ENCODE assay signal across 17 cellular contexts in genomic region chr3:79015854-79016253, GRCh38.
DNase-seq lines count a peak whose midpoint lies in the region; ATAC-seq and TF ChIP-seq lines count a peak whose summit lies in the region.
"Had no signal": no experiment of that assay in that cellular context is flagged by ENCODE, and none has a peak within 500 bp of the region (broad histone marks: within the 10 kb centered on the region; RNA-seq: fewer than 3 reads in every experiment).

No MANE protein-coding gene starts in this region.

- H3K4me1 ChIP-seq in A673 (ENCODE audit: insufficient read depth, low read length, poor library complexity, severe bottlenecking) (peaks cover 56% of the 10 kb centered on the region), SJCRH30 (no peaks in the 10 kb centered on the region; the same call in none of the 2 replicates)
- H3K4me1 ChIP-seq: pancreas had no signal

- CTCF ChIA-PET in A673 (lab: Charles Lee): no interaction called here

- H3K27me3 ChIP-seq in A673 (replicated peaks; ENCODE audit: insufficient read depth, low read depth, low read length, poor library complexity) (no peaks in the 10 kb centered on the region), SJCRH30 (no peaks in the 10 kb centered on the region), kidney epithelial cell (ENCODE audit: control insufficient read depth, insufficient read depth, low read length) (no peaks in the 10 kb centered on the region)

- H3K27ac ChIP-seq in A673 (ENCODE audit: low read depth, low read length, poor library complexity, severe bottlenecking) (no peak overlapping the region), SJCRH30 (no peak overlapping the region)
- H3K27ac ChIP-seq: pancreas had no signal

- no peak for TF ChIP-seq CTCF in A673 (conservative IDR thresholded peaks at IDR 0.05; ENCODE audit: low read depth, low read length)
- TF ChIP-seq CTCF in kidney epithelial cell (IDR thresholded peaks at IDR 0.05; ENCODE audit: insufficient read depth, low read length, poor library complexity, severe bottlenecking): no peak

- POLR2A ChIA-PET in A673 (lab: Charles Lee; ENCODE audit: low non-redundant PET): no interaction called here

- no peak for ATAC-seq in HG03108 (IDR thresholded peaks at IDR 0.05; ENCODE audit: unreplicated experiment)
- ATAC-seq in GM18868 (IDR thresholded peaks at IDR 0.05; ENCODE audit: unreplicated experiment): no peak
- ATAC-seq: gastrocnemius medialis, pancreas had no signal

- no peaks in the 10 kb centered on the region for H3K9me3 ChIP-seq in A673 (ENCODE audit: low read depth, low read length, poor library complexity, severe bottlenecking)
- H3K9me3 ChIP-seq in SJCRH30 (replicated peaks): no peaks in the 10 kb centered on the region
- H3K9me3 ChIP-seq: gastrocnemius medialis, pancreas had no signal

- DNase-seq in A673 (ENCODE audit: low spot score): no peak
- DNase-seq in G401 (ENCODE audit: low spot score): peak; percentile 39
- DNase-seq in SJCRH30: no peak
- DNase-seq in kidney epithelial cell (ENCODE audit: low read depth): no peak
- no peak for DNase-seq in activated CD4-positive, alpha-beta T cell treated with anti-CD3 and anti-CD28 coated beads for 4 hours
- no peak for DNase-seq in NCI-H2171 treated with DMSO at 0.1 percent for 48 hours (lab: John Stamatoyannopoulos, UW)
- DNase-seq: activated CD4-positive, alpha-beta T cell treated with anti-CD3 and anti-CD28 coated beads, Interleukin-2, amount 50 U/mL, for 4 hours; activated naive CD4-positive, alpha-beta T cell treated with anti-CD3 and anti-CD28 coated beads, Interleukin-2, amount 10 ng/mL, durations not matched to agents 7 days and 5 days; COR-L47; gastrocnemius medialis; HCEC 1CT; pancreas; stimulated activated CD4-positive, alpha-beta T cell treated with anti-CD3 and anti-CD28 coated beads, Interleukin-2, amount 100 ng/mL, for 48 hours; stimulated activated naive CD4-positive, alpha-beta T cell treated with Interleukin-2 at 50 U/mL for 16 hours; T-helper 1 cell had no signal

- no peaks in the 10 kb centered on the region for H3K36me3 ChIP-seq in A673 (ENCODE audit: insufficient read depth, low read length, poor library complexity, severe bottlenecking)
- H3K36me3 ChIP-seq in SJCRH30: no peaks in the 10 kb centered on the region
- no peaks in the 10 kb centered on the region for H3K36me3 ChIP-seq in kidney epithelial cell (ENCODE audit: control insufficient read depth, insufficient read depth, low read length)
- H3K36me3 ChIP-seq: gastrocnemius medialis, pancreas had no signal

- BruUV-seq in A673 (replicated peaks; lab: Mats Ljungman, UMichigan): no TSS peak

- intact Hi-C loops in A673 (cut with micrococcal nuclease; ENCODE audit: unreplicated experiment): loop anchor here (5.0 kb wide), 4 partner anchors 39 to 354 kb away; no protein-coding TSS in a partner anchor

- H3K4me3 ChIP-seq in A673 (ENCODE audit: low read depth, low read length, poor library complexity, severe bottlenecking): peak overlapping the region; percentile 91
- H3K4me3 ChIP-seq in SJCRH30: peak overlapping the region; percentile 82
- H3K4me3 ChIP-seq in kidney epithelial cell (ENCODE audit: low read depth, low read length): peak overlapping the region; percentile 11
- H3K4me3 ChIP-seq: pancreas had no signal

- in situ Hi-C loops in G401 (cut with HindIII; ENCODE audit: low sequenced_read_pairs): no loop called here

Comparison
In these comparisons a context has a peak if more than half of its experiments do, and no peak if none do; other contexts are left out.
1. H3K4me3 ChIP-seq: peak in every context shown above with its lines; median percentile 91 in A673; 82 in SJCRH30; 11 in kidney epithelial cell.